In the genomic region with DNA sequence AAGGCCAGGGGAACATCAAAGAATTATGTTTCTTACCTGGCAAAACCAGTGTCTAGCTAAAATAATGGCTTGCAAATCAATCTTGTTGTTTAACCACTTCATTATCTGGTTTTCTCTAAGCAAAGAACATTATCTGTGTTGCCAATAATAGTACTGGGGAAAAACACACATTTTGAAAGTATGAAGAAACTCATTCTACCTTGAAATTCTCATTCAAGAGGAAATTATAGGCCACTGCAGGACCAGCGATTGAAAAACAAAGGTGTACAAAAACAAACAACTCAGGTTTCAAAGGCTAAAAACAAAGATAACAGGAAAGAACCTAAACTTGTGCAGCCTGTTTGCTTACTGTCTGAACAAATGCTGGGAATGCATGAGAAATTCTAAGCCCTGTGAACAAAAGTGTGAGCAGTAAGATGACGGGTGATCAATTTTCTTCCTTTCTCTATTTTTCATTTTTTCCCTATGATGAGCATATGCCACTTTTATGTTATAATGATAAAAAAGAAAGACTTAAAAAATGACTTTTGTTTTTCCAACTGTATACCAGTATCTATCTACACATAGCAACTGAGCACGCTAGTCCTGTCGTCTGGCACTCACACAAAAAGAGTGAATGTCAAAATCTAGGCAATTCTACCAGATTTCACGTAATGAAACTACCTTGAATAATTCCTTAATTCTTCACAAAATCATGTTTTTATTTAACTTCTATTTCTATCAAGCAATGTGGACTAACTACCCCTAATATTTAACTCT, we compare ENCODE assay signal across 16 cellular contexts.
DNase-seq lines count a peak whose midpoint lies in the region; ATAC-seq, FAIRE-seq and TF ChIP-seq lines count a peak whose summit lies in the region.
"Had no signal": no experiment of that assay in that cellular context is flagged by ENCODE, and none has a peak within 500 bp of the region (broad histone marks: within the 10 kb centered on the region; RNA-seq: fewer than 3 reads in every experiment).

No MANE protein-coding gene starts in this region.

- no peak for TF ChIP-seq CTCF in PC-9 (conservative IDR thresholded peaks at IDR 0.05)

- H3K27me3 ChIP-seq in PC-9 (ENCODE audit: insufficient read depth, low read depth): no peaks in the 10 kb centered on the region
- H3K27me3 ChIP-seq in mesenchymal stem cell (ENCODE audit: control insufficient read depth in 1 of 2, insufficient read depth in 1 of 2, low read length in 2 of 2): no peaks in the 10 kb centered on the region
- H3K27me3 ChIP-seq: upper lobe of left lung had no signal

- DNase-seq in DMS153 (lab: John Stamatoyannopoulos, UW): peak; percentile 4
- DNase-seq in DMS153 treated with DMSO at 0.1 percent for 48 hours (lab: John Stamatoyannopoulos, UW; ENCODE audit: unreplicated experiment): no peak
- peak in 1 of 2 experiments; percentile 83 for DNase-seq in PC-9
- DNase-seq in renal cortical epithelial cell (ENCODE audit: low read depth): peak; percentile 21
- DNase-seq in mesenchymal stem cell: no peak
- no peak for DNase-seq in urothelium cell line (ENCODE audit: low spot score)
- no peak for DNase-seq in NCI-H524 treated with DMSO at 0.1 percent for 48 hours (lab: John Stamatoyannopoulos, UW)
- DNase-seq: activated naive CD8-positive, alpha-beta T cell treated with anti-CD3 and anti-CD28 coated beads, Interleukin-2, amount 10 ng/mL, durations not matched to agents 7 days and 5 days; NCI-H226; occipital lobe; stimulated activated CD4-positive, alpha-beta T cell treated with anti-CD3 and anti-CD28 coated beads, Interleukin-15, amount 100 ng/mL, for 24 hours; upper lobe of left lung had no signal

- H3K36me3 ChIP-seq in PC-9 (ENCODE audit: low read depth): no peaks in the 10 kb centered on the region
- H3K36me3 ChIP-seq in mesenchymal stem cell (ENCODE audit: control insufficient read depth in 1 of 2, insufficient read depth in 2 of 2, low read depth in 1 of 2, low read length in 2 of 2): no peaks in the 10 kb centered on the region
- H3K36me3 ChIP-seq: upper lobe of left lung had no signal

- H3K4me1 ChIP-seq in PC-9 (replicated peaks; ENCODE audit: insufficient read depth): peaks cover 17% of the 10 kb centered on the region
- no peaks in the 10 kb centered on the region for H3K4me1 ChIP-seq in mesenchymal stem cell (ENCODE audit: control insufficient read depth, insufficient read depth, low read depth, low read length)
- H3K4me1 ChIP-seq: upper lobe of left lung had no signal

- no peak overlapping the region for H3K9ac ChIP-seq in mesenchymal stem cell (ENCODE audit: low read length)

- H2BK120ac ChIP-seq in mesenchymal stem cell (ENCODE audit: low read depth, low read length): no peak overlapping the region

- ATAC-seq in HG03108 (IDR thresholded peaks at IDR 0.05; ENCODE audit: unreplicated experiment): peak; percentile 41
- ATAC-seq: esophagus mucosa had no signal

- WGBS in mesenchymal stem cell: 97% methylated on average over 3 of the region's 5 CpGs

- H3K18ac ChIP-seq in mesenchymal stem cell (ENCODE audit: low read depth in 1 of 2, low read length in 2 of 2): no peak overlapping the region

- no peak overlapping the region for H3K23ac ChIP-seq in mesenchymal stem cell (ENCODE audit: low read length in 2 of 2)

- peaks cover 5% of the 10 kb centered on the region; the same call in 1 of the 2 replicates for H3K9me3 ChIP-seq in PC-9 (ENCODE audit: insufficient read depth, low read depth)
- H3K9me3 ChIP-seq in mesenchymal stem cell (ENCODE audit: control insufficient read depth, low read length): peaks cover 2% of the 10 kb centered on the region

- no peak overlapping the region for H2BK15ac ChIP-seq in mesenchymal stem cell (ENCODE audit: low read depth, poor library complexity, severe bottlenecking)

- POLR2A ChIA-PET in PC-9 (lab: Charles Lee; ENCODE audit: unreplicated experiment): no interaction called here

- CTCF ChIA-PET in PC-9 (lab: Charles Lee): no interaction called here

- H3K14ac ChIP-seq in mesenchymal stem cell (ENCODE audit: low read length in 2 of 2): no peak overlapping the region

- H2AK5ac ChIP-seq in mesenchymal stem cell (ENCODE audit: low read length, severe bottlenecking): no peak overlapping the region

- FAIRE-seq in urothelium cell line (lab: Jason Lieb, UNC): no peak
- FAIRE-seq: TTC549 had no signal

- H4K91ac ChIP-seq in mesenchymal stem cell (ENCODE audit: low read length): no peak overlapping the region

- no peak overlapping the region for H2BK12ac ChIP-seq in mesenchymal stem cell (ENCODE audit: low read length in 2 of 2)

- H2AFZ ChIP-seq in PC-9 (no peak overlapping the region; the same call in 1 of the 2 replicates), mesenchymal stem cell (ENCODE audit: low read depth, low read length) (no peak overlapping the region)

- H3K4me3 ChIP-seq in PC-9: no peak overlapping the region
- no peak overlapping the region for H3K4me3 ChIP-seq in mesenchymal stem cell (ENCODE audit: insufficient read depth in 1 of 2, low read depth in 1 of 2, low read length in 2 of 2)
- H3K4me3 ChIP-seq: upper lobe of left lung had no signal

- H4K8ac ChIP-seq in mesenchymal stem cell (ENCODE audit: low read length): no peak overlapping the region

- intact Hi-C loops in PC-9 (cut with micrococcal nuclease; ENCODE audit: unreplicated experiment): no loop called here

- no peaks in the 10 kb centered on the region for H3K79me1 ChIP-seq in mesenchymal stem cell (replicated peaks; ENCODE audit: low read length, poor library complexity, severe bottlenecking)

- H2BK5ac ChIP-seq in mesenchymal stem cell (ENCODE audit: low read depth, low read length, poor library complexity, severe bottlenecking): no peak overlapping the region

- no peaks in the 10 kb centered on the region for H3K9me2 ChIP-seq in PC-9 (ENCODE audit: insufficient read depth)

- H3K27ac ChIP-seq in PC-9 (peak overlapping the region; percentile 48), mesenchymal stem cell (ENCODE audit: low read length, poor library complexity, severe bottlenecking) (no peak overlapping the region)
- H3K27ac ChIP-seq: 22Rv1, upper lobe of left lung had no signal

- no peaks in the 10 kb centered on the region for H4K20me1 ChIP-seq in PC-9 (ENCODE audit: insufficient read depth)

- H3K4me2 ChIP-seq in PC-9 (peak overlapping the region; percentile 56), mesenchymal stem cell (ENCODE audit: low read length, poor library complexity, severe bottlenecking) (no peak overlapping the region)

- no TSS peak for BruUV-seq in PC-9 (replicated peaks; lab: Mats Ljungman, UMichigan)

- H3K4ac ChIP-seq in mesenchymal stem cell (ENCODE audit: low read depth in 1 of 2, low read length in 2 of 2): no peak overlapping the region

- H3F3A ChIP-seq in PC-9 (ENCODE audit: insufficient read depth, low read depth): peaks cover 8% of the 10 kb centered on the region; the same call in 1 of the 2 replicates

- H3K79me2 ChIP-seq in PC-9 (ENCODE audit: low read depth): no peaks in the 10 kb centered on the region

Comparison
In these comparisons a context has a peak if more than half of its experiments do, and no peak if none do; other contexts are left out.
1. DNase-seq: peak in DMS153 (single experiment) and renal cortical epithelial cell (single experiment); none in DMS153 treated with DMSO at 0.1 percent for 48 hours (single experiment), mesenchymal stem cell (single experiment), urothelium cell line (single experiment) and NCI-H524 treated with DMSO at 0.1 percent for 48 hours (single experiment).